34 cellular contexts compared by ENCODE assay signal in genomic region chr15:88012711-88013110, GRCh38.
"Had no signal": no experiment of that assay in that cellular context is flagged by ENCODE, and none has a peak within 500 bp of the region (broad histone marks: within the 10 kb centered on the region; RNA-seq: fewer than 3 reads in every experiment).

No MANE protein-coding gene starts in this region.

- H3K27ac ChIP-seq: KMS-11 had no signal

- DNase-seq: Karpas-422, Kasumi-1, KBM-7, KG1, MG63, MM.1S, NCI-H1048, NCI-H1092, NCI-H1092 treated with DMSO at 0.1 percent for 48 hours, NCI-H1105, NCI-H1105 treated with DMSO at 0.1 percent for 48 hours, NCI-H1417, NCI-H1417 treated with DMSO at 0.1 percent for 48 hours, NCI-H1436, NCI-H1436 treated with DMSO at 0.1 percent for 48 hours, NCI-H146, NCI-H1694, NCI-H1694 treated with DMSO at 0.1 percent for 48 hours, NCI-H187, NCI-H187 treated with DMSO at 0.1 percent for 48 hours, NCI-H1930, NCI-H2029, NCI-H2029 treated with DMSO at 0.1 percent for 48 hours, NCI-H2081, NCI-H2081 treated with DMSO at 0.1 percent for 48 hours, NCI-H2107, NCI-H2171, NCI-H2171 treated with DMSO at 0.1 percent for 48 hours, NCI-H2227 treated with DMSO at 0.1 percent for 48 hours, NCI-H226, NCI-H345, NCI-H446, NCI-H446 treated with DMSO at 0.1 percent for 48 hours had no signal

- H3K9ac ChIP-seq: KMS-11 had no signal

- H3K4me3 ChIP-seq: MG63 had no signal

- H3K9me3 ChIP-seq: MG63 had no signal

- H3K36me3 ChIP-seq: MG63 had no signal

- H3K4me2 ChIP-seq: KMS-11 had no signal

- H3K27me3 ChIP-seq: MG63 had no signal
